ENCODE assay signal across 23 cellular contexts in the genomic region with DNA sequence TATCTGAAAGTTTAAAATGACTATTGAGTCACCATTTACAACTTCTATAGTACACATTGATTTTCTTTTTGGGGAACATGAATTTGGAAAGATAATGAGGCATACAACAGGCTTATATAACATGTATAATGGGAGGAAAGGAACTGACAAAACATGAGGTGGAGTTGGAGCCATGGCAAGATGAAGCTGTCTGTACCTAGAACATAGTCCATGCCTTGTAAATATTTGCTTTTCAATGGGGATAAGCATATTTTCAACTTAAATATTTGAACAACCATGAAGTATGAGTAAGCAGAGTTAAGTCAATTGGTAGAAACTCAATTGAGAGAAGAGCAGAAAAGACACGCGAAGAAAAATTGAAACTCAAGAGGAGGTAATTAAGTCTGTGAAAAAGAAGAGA. TPM values are rescaled to one million over a fixed set of nuclear protein-coding genes. Genes with fewer than 3 reads are reported as not detected.
"Had no signal": no experiment of that assay in that cellular context is flagged by ENCODE, and none has a peak within 500 bp of the region (broad histone marks: within the 10 kb centered on the region; RNA-seq: fewer than 3 reads in every experiment).

No MANE protein-coding gene starts in this region.

- DNase-seq: dermis blood vessel endothelial cell; dorsolateral prefrontal cortex; effector CD4-positive, alpha-beta T cell; effector memory CD4-positive, alpha-beta T cell; foreskin keratinocyte; heart left ventricle; hypothalamus; immature natural killer cell; islet precursor cell; left cardiac atrium; left lung; left ventricle myocardium superior; lower lobe of right lung; mesenchymal stem cell; mucosa of descending colon had no signal

- H3K27ac Mint-ChIP-seq: immature natural killer cell, mesothelial cell of epicardium had no signal

- H3K4me3 Mint-ChIP-seq: immature natural killer cell, mesothelial cell of epicardium had no signal

- H3K4me3 ChIP-seq: coronary artery, dorsolateral prefrontal cortex, esophagus muscularis mucosa, gastroesophageal sphincter, heart left ventricle, hepatocyte, left lung, lower lobe of right lung, mucosa of descending colon had no signal

- H3K27ac ChIP-seq: coronary artery, dorsolateral prefrontal cortex, esophagus muscularis mucosa, foreskin keratinocyte, gastroesophageal sphincter, heart left ventricle, hepatocyte, left lung, lower lobe of right lung had no signal

- ATAC-seq: foreskin keratinocyte, gastroesophageal sphincter, heart left ventricle, left cardiac atrium, left lung, left ventricle myocardium superior, lower lobe of right lung, mucosa of descending colon had no signal

- FAIRE-seq: colon, endothelial cell of umbilical vein had no signal

- H3K4me1 Mint-ChIP-seq: immature natural killer cell, mesothelial cell of epicardium had no signal

- H3K36me3 Mint-ChIP-seq: immature natural killer cell, mesothelial cell of epicardium had no signal

- H3K27me3 ChIP-seq: dorsolateral prefrontal cortex, esophagus muscularis mucosa, foreskin keratinocyte, gastroesophageal sphincter, heart left ventricle, hepatocyte, left lung had no signal

- H3K36me3 ChIP-seq: esophagus muscularis mucosa, gastroesophageal sphincter, heart left ventricle, left lung, lower lobe of right lung had no signal

- H3K9me3 ChIP-seq: esophagus muscularis mucosa, lower lobe of right lung, mucosa of descending colon had no signal

- H3K4me1 ChIP-seq: esophagus muscularis mucosa, gastroesophageal sphincter, heart left ventricle, left lung, lower lobe of right lung had no signal

RNA-seq across cellular contexts. Expression of gene GALNT13, which starts 37.1 kb away (rescaled TPM):
- total RNA-seq: endothelial cell of umbilical vein, foreskin keratinocyte had no signal
- polyA plus RNA-seq: fibroblast of lung, foreskin keratinocyte, immature natural killer cell had no signal
